In genomic region chr9:77495834-77496671, GRCh38 we compare ENCODE assay signal across 12 cellular contexts.
DNase-seq lines count a peak whose midpoint lies in the region; ATAC-seq, FAIRE-seq and TF ChIP-seq lines count a peak whose summit lies in the region.
"Had no signal": no experiment of that assay in that cellular context is flagged by ENCODE, and none has a peak within 500 bp of the region (broad histone marks: within the 10 kb centered on the region; RNA-seq: fewer than 3 reads in every experiment).

No MANE protein-coding gene starts in this region.

- H3K4me3 ChIP-seq in adrenal gland, result peak overlapping the region in 1 of 4 donors; percentile 5
- H3K4me3 ChIP-seq in left ventricle myocardium inferior, result no peak overlapping the region
- H3K4me3 ChIP-seq in smooth muscle cell, result no peak overlapping the region
- H3K4me3 ChIP-seq in upper lobe of right lung, result no peak overlapping the region

- H3K36me3 ChIP-seq in adrenal gland (replicated peaks in 1 of 2), result no peaks in the 10 kb centered on the region
- no peaks in the 10 kb centered on the region for H3K36me3 ChIP-seq in left ventricle myocardium inferior
- peaks cover under 1% of the 10 kb centered on the region for H3K36me3 ChIP-seq in smooth muscle cell (ENCODE audit: low read depth)
- H3K36me3 ChIP-seq in upper lobe of right lung, result no peaks in the 10 kb centered on the region

- peak overlapping the region; percentile 40 for H3K4me2 ChIP-seq in smooth muscle cell

- ATAC-seq in upper lobe of right lung, result no peak

- TF ChIP-seq CTCF in adrenal gland (IDR thresholded peaks at IDR 0.05) (no peak), left ventricle myocardium inferior (IDR thresholded peaks at IDR 0.05; ENCODE audit: borderline replicate concordance) (no peak), smooth muscle cell (IDR thresholded peaks at IDR 0.05; ENCODE audit: borderline replicate concordance, insufficient read depth, poor library complexity, severe bottlenecking) (no peak), upper lobe of right lung (IDR thresholded peaks at IDR 0.05) (no peak)

- H3F3A ChIP-seq in smooth muscle cell (ENCODE audit: low read depth), result no peaks in the 10 kb centered on the region

- H2AFZ ChIP-seq in smooth muscle cell (ENCODE audit: low read depth), result peak overlapping the region; percentile 29

- H3K27me3 ChIP-seq in adrenal gland (no peaks in the 10 kb centered on the region), left ventricle myocardium inferior (ENCODE audit: low read depth) (no peaks in the 10 kb centered on the region), smooth muscle cell (ENCODE audit: low read depth) (no peaks in the 10 kb centered on the region), upper lobe of right lung (no peaks in the 10 kb centered on the region)

- peak; percentile 33 for FAIRE-seq in H54 (lab: Jason Lieb, UNC)
- FAIRE-seq: G401.6, GM19239, urothelium cell line had no signal

- 29 to 46% (median 38%) methylated on average over 4 of the region's 4 CpGs for WGBS in adrenal gland, 4 donors
- 44% methylated on average over 4 of the region's 4 CpGs for WGBS in smooth muscle cell (ENCODE audit: low lambda C conversion rate)

- no peaks in the 10 kb centered on the region for H4K20me1 ChIP-seq in smooth muscle cell (ENCODE audit: low read depth)

- no peak for DNase-seq in H54 (ENCODE audit: insufficient read length, low spot score)
- DNase-seq in adrenal gland, result peak in 6 of 7 donors; percentile 52 to 71 (median 60)
- DNase-seq in left ventricle myocardium inferior, result no peak
- no peak for DNase-seq in smooth muscle cell (lab: John Stamatoyannopoulos, UW; ENCODE audit: unreplicated experiment)
- no peak for DNase-seq in upper lobe of right lung
- DNase-seq in D341Med (ENCODE audit: low spot score), result no peak
- DNase-seq in NCI-H2107 treated with DMSO at 0.1 percent for 48 hours (lab: John Stamatoyannopoulos, UW; ENCODE audit: unreplicated experiment), result no peak
- DNase-seq in activated gamma-delta T cell (lab: John Stamatoyannopoulos, UW), result no peak
- DNase-seq: stimulated activated CD4-positive, alpha-beta T cell treated with anti-CD3 and anti-CD28 coated beads, Interleukin-2, amount 100 ng/mL, for 48 hours had no signal

- H3K9ac ChIP-seq in smooth muscle cell (ENCODE audit: low read depth), result peak overlapping the region; percentile 18

- intact Hi-C loops in adrenal gland (cut with DNase I), result no loop called here
- intact Hi-C loops in left ventricle myocardium inferior (cut with micrococcal nuclease), result no loop called here
- intact Hi-C loops in upper lobe of right lung (cut with DNase I), result no loop called here

- H3K4me1 ChIP-seq in adrenal gland (replicated peaks in 1 of 2) (peaks cover 16 to 18% of the 10 kb centered on the region in 2 donors), left ventricle myocardium inferior (peaks cover 23% of the 10 kb centered on the region), smooth muscle cell (ENCODE audit: low read depth) (no peaks in the 10 kb centered on the region), upper lobe of right lung (peaks cover 7% of the 10 kb centered on the region)

- H3K9me3 ChIP-seq in adrenal gland (replicated peaks in 1 of 3) (peaks cover 0 to 4% (median 0%) of the 10 kb centered on the region in 3 donors), left ventricle myocardium inferior (replicated peaks) (peaks cover 10% of the 10 kb centered on the region), smooth muscle cell (replicated peaks; ENCODE audit: low read depth) (no peaks in the 10 kb centered on the region), upper lobe of right lung (peaks cover under 1% of the 10 kb centered on the region)

- TF ChIP-seq POLR2A in H54 (IDR thresholded peaks at IDR 0.05; ENCODE audit: low read depth, low read length), result no peak
- TF ChIP-seq POLR2A in adrenal gland (IDR thresholded peaks at IDR 0.05), result no peak

- H3K27ac ChIP-seq in adrenal gland, result peak overlapping the region in 4 of 5 donors; percentile 68 to 86 (median 74)
- peak overlapping the region; percentile 52 for H3K27ac ChIP-seq in left ventricle myocardium inferior (replicated peaks)
- H3K27ac ChIP-seq in smooth muscle cell (ENCODE audit: low read depth), result peak overlapping the region; percentile 65
- H3K27ac ChIP-seq in upper lobe of right lung, result no peak overlapping the region

- H3K79me2 ChIP-seq in smooth muscle cell (ENCODE audit: low read depth), result no peaks in the 10 kb centered on the region

Comparison
In these comparisons a context has a peak if more than half of its experiments do, and no peak if none do; other contexts are left out.
1. DNase-seq: peak in adrenal gland (6 of 7); none in H54 (single experiment), left ventricle myocardium inferior (single experiment), smooth muscle cell (single experiment), upper lobe of right lung (single experiment), D341Med (single experiment), NCI-H2107 treated with DMSO at 0.1 percent for 48 hours (single experiment) and activated gamma-delta T cell (single experiment).